In the genomic region with DNA sequence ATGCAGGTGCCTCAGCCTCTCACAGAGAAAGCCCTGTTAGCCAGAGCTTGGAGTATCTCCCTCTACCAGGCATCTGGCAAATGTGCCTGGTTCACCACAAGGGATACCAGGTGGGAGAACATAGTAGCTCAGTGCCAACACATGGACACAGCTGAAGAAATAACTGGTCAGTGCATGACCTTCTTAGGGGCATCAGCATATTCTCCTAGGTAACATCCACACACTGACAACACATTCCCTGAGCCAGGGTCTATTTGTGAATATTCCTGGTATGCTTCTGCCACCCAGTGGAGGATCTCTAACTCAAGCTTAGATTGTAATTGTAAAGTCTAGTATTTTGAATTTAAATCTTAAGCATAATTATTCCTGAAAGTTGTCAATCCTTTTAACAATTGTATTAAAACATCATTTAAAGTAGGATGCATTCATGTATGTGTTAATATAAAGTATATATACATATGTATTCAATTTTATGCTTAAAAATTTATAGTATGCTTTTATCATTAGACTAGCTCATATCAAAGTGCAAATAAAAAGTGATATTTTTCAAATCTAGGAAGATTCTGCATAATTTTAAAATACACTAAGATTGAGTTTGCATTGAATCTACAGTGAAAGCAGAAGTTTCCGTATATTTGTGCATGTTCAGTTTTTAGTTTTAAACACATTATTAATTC, we compare ENCODE assay signal across 8 cellular contexts. TPM values are rescaled to one million over a fixed set of nuclear protein-coding genes. Genes with fewer than 3 reads are reported as not detected.
A peak's percentile ranks its signal among the peaks of the same experiment; 100 is the strongest.
DNase-seq lines count a peak whose midpoint lies in the region; ATAC-seq and TF ChIP-seq lines count a peak whose summit lies in the region.

No MANE protein-coding gene starts in this region.

- H3K9me3 ChIP-seq in endodermal cell (ENCODE audit: control insufficient read depth, low read length) = peaks cover 5% of the 10 kb centered on the region

- no peaks in the 10 kb centered on the region for H3K27me3 ChIP-seq in endodermal cell (ENCODE audit: control insufficient read depth, insufficient read depth, low read length, poor library complexity, severe bottlenecking)

- no peak overlapping the region for H3K27ac ChIP-seq in endodermal cell (ENCODE audit: low read depth, low read length)

- peaks cover 6% of the 10 kb centered on the region for H3K4me1 ChIP-seq in endodermal cell (ENCODE audit: control insufficient read depth, insufficient read depth, low read length)

- H3K4me3 ChIP-seq in endodermal cell (ENCODE audit: low read length) = no peak overlapping the region

- H3K27ac Mint-ChIP-seq in endodermal cell = peak overlapping the region; percentile 76
- no peak overlapping the region for H3K27ac Mint-ChIP-seq in mesothelial cell of epicardium

- H3K4me1 Mint-ChIP-seq in endodermal cell (peaks cover 7% of the 10 kb centered on the region), mesothelial cell of epicardium (peaks cover 13% of the 10 kb centered on the region)

- TF ChIP-seq CTCF in endodermal cell (conservative IDR thresholded peaks at IDR 0.05) (peak; percentile 90), mesothelial cell of epicardium (IDR thresholded peaks at IDR 0.05; ENCODE audit: unreplicated experiment) (peak; percentile 60)

- DNase-seq in GM04504 (ENCODE audit: low read depth) (peak; percentile 41), KG1 (lab: John Stamatoyannopoulos, UW) (peak; percentile 22), OCI-M2 (lab: John Stamatoyannopoulos, UW; ENCODE audit: unreplicated experiment) (peak; percentile 28), endodermal cell (peak; percentile 76), mesothelial cell of epicardium (ENCODE audit: low spot score in 2 of 2, unreplicated experiment in 2 of 2) (no peak), NCI-H187 (lab: John Stamatoyannopoulos, UW) (no peak)

- no peaks in the 10 kb centered on the region for H3K27me3 Mint-ChIP-seq in endodermal cell (ENCODE audit: insufficient read depth)
- no peaks in the 10 kb centered on the region for H3K27me3 Mint-ChIP-seq in mesothelial cell of epicardium (ENCODE audit: low read depth)

- ATAC-seq in HG03135 (IDR thresholded peaks at IDR 0.05; ENCODE audit: unreplicated experiment) = no peak
- ATAC-seq in GM21381 (IDR thresholded peaks at IDR 0.05; ENCODE audit: unreplicated experiment) = no peak

- H3K36me3 Mint-ChIP-seq in endodermal cell (ENCODE audit: low read depth) (no peaks in the 10 kb centered on the region), mesothelial cell of epicardium (no peaks in the 10 kb centered on the region)

- no peaks in the 10 kb centered on the region for H3K36me3 ChIP-seq in endodermal cell (ENCODE audit: control insufficient read depth, insufficient read depth, low read length)

- H3K9me3 Mint-ChIP-seq in endodermal cell = no peaks in the 10 kb centered on the region
- peaks cover 9% of the 10 kb centered on the region for H3K9me3 Mint-ChIP-seq in mesothelial cell of epicardium

- 90% methylated on average over 1 of the region's 1 CpG; no CpG with 5 or more reads in 1 of the 2 experiments for WGBS in endodermal cell (ENCODE audit: insufficient coverage in 1 of 2, insufficient read length in 1 of 2), 2 experiments

- H3K4me3 Mint-ChIP-seq in endodermal cell (no peak overlapping the region), mesothelial cell of epicardium (no peak overlapping the region)

- no peak overlapping the region for H3K9ac ChIP-seq in endodermal cell (ENCODE audit: extremely low read depth, low read length, poor library complexity, severe bottlenecking)

RNA-seq across cellular contexts. Expression of gene COL21A1, which starts 45.3 kb away (rescaled TPM):
- total RNA-seq in endodermal cell (1 to 10 TPM in 1 of 2 donors, under 1 TPM in 1; 0.71 to 1.9 TPM), mesothelial cell of epicardium (14.4 to 17.5 TPM (median 16.6 TPM) in 3 replicates)
- polyA plus RNA-seq in endodermal cell (2013, experiment 1 of 2) = 1.5 TPM
- 0.79 TPM for polyA plus RNA-seq in endodermal cell (2013, experiment 2 of 2)

Comparison
In these comparisons a context has a peak if more than half of its experiments do, and no peak if none do; other contexts are left out.
1. DNase-seq: peak in GM04504 (single experiment), KG1 (single experiment), OCI-M2 (single experiment) and endodermal cell (single experiment); none in mesothelial cell of epicardium (0 of 2) and NCI-H187 (0 of 2).